ENCODE assay signal across 14 cellular contexts in the genomic region with DNA sequence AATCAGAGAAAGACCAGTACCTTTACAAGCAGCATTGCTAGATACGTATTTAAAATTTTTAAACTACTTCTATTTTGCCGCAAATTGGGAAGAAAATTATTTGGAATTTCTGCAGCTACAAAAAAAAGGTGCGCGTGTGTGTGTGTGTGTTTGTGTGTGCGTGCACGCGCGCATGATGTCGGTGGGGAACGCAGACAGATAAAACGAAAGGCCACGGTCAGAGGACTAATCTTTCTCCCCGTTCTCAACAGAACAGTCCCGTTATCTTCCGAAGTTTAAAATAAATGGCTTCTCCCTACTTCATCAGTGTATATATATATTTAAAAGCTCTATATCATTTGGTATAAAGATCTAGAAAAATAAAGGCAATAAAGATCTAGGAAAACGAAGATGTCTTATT. TPM values are rescaled to one million over a fixed set of nuclear protein-coding genes. Genes with fewer than 3 reads are reported as not detected.
DNase-seq lines count a peak whose midpoint lies in the region; ATAC-seq, FAIRE-seq and TF ChIP-seq lines count a peak whose summit lies in the region.
"Had no signal": no experiment of that assay in that cellular context is flagged by ENCODE, and none has a peak within 500 bp of the region (broad histone marks: within the 10 kb centered on the region; RNA-seq: fewer than 3 reads in every experiment).

No MANE protein-coding gene starts in this region.

- H3K4me1 Mint-ChIP-seq in CD14-positive monocyte: peaks cover 23% of the 10 kb centered on the region
- peaks cover 18% of the 10 kb centered on the region for H3K4me1 Mint-ChIP-seq in central memory CD8-positive, alpha-beta T cell
- peaks cover 15 to 16% of the 10 kb centered on the region in 2 donors for H3K4me1 Mint-ChIP-seq in natural killer cell treated with Interleukin-12 subunit alpha and Interleukin-12 subunit beta and Interleukin-15 and Interleukin-18, amount 100 ng/mL, for 72 hours (ENCODE audit: low read depth in 2 of 2)

- H3K4me3 ChIP-seq in HFF-Myc (replicated peaks; ENCODE audit: low read depth, low read length): peak overlapping the region; percentile 51
- H3K4me3 ChIP-seq: HAP-1 had no signal

- TF ChIP-seq CTCF in CD14-positive monocyte (IDR thresholded peaks at IDR 0.05): no peak
- no peak for TF ChIP-seq CTCF in HFF-Myc (IDR thresholded peaks at IDR 0.05; ENCODE audit: low read depth, low read length, missing control alignments)

- H3K36me3 Mint-ChIP-seq in CD14-positive monocyte: peaks cover 0 to 8% of the 10 kb centered on the region in 2 donors
- peaks cover 1% of the 10 kb centered on the region for H3K36me3 Mint-ChIP-seq in central memory CD8-positive, alpha-beta T cell (ENCODE audit: insufficient read depth)
- no peaks in the 10 kb centered on the region for H3K36me3 Mint-ChIP-seq in natural killer cell treated with Interleukin-12 subunit alpha and Interleukin-12 subunit beta and Interleukin-15 and Interleukin-18, amount 100 ng/mL, for 72 hours

- H3K4me3 Mint-ChIP-seq in CD14-positive monocyte: peak overlapping the region; percentile 75 to 89
- peak overlapping the region; percentile 72 for H3K4me3 Mint-ChIP-seq in central memory CD8-positive, alpha-beta T cell
- peak overlapping the region; percentile 86 for H3K4me3 Mint-ChIP-seq in natural killer cell treated with Interleukin-12 subunit alpha and Interleukin-12 subunit beta and Interleukin-15 and Interleukin-18, amount 100 ng/mL, for 72 hours

- H3K27ac Mint-ChIP-seq in CD14-positive monocyte: no peak overlapping the region
- no peak overlapping the region for H3K27ac Mint-ChIP-seq in central memory CD8-positive, alpha-beta T cell (ENCODE audit: low read depth)
- no peak overlapping the region for H3K27ac Mint-ChIP-seq in natural killer cell treated with Interleukin-12 subunit alpha and Interleukin-12 subunit beta and Interleukin-15 and Interleukin-18, amount 100 ng/mL, for 72 hours

- no peak for ATAC-seq in central memory CD8-positive, alpha-beta T cell (replicated peaks; ENCODE audit: extremely low read depth, poor library complexity, severe bottlenecking)
- ATAC-seq in natural killer cell treated with Interleukin-12 subunit alpha and Interleukin-12 subunit beta and Interleukin-15 and Interleukin-18, amount 100 ng/mL, for 72 hours: no peak
- ATAC-seq in GM19351 (IDR thresholded peaks at IDR 0.05; ENCODE audit: unreplicated experiment): no peak

- no peak for DNase-seq in CD14-positive monocyte (ENCODE audit: low spot score)
- no peak for DNase-seq in HFF-Myc (ENCODE audit: extremely low read depth, low read depth)
- DNase-seq in central memory CD8-positive, alpha-beta T cell (ENCODE audit: low spot score in 2 of 2): no peak
- no peak for DNase-seq in natural killer cell treated with Interleukin-12 subunit alpha and Interleukin-12 subunit beta and Interleukin-15 and Interleukin-18, amount 100 ng/mL, for 72 hours (ENCODE audit: low spot score)
- no peak for DNase-seq in foreskin melanocyte
- DNase-seq in H54 (ENCODE audit: insufficient read length, low spot score): no peak
- DNase-seq: amniotic stem cell; foreskin keratinocyte; NCI-H2029 treated with DMSO at 0.1 percent for 48 hours; stimulated activated CD4-positive, alpha-beta T cell treated with anti-CD3 and anti-CD28 coated beads, Interleukin-4, amount 100 ng/mL, for 1 hour; T1000 had no signal

- no peak for TF ChIP-seq POLR2A in H54 (IDR thresholded peaks at IDR 0.05; ENCODE audit: low read depth, low read length)

- peaks cover 0 to 9% (median 0%) of the 10 kb centered on the region in 7 donors for H3K9me3 Mint-ChIP-seq in CD14-positive monocyte
- no peaks in the 10 kb centered on the region for H3K9me3 Mint-ChIP-seq in central memory CD8-positive, alpha-beta T cell
- no peaks in the 10 kb centered on the region for H3K9me3 Mint-ChIP-seq in natural killer cell treated with Interleukin-12 subunit alpha and Interleukin-12 subunit beta and Interleukin-15 and Interleukin-18, amount 100 ng/mL, for 72 hours

- H3K27me3 Mint-ChIP-seq in CD14-positive monocyte (ENCODE audit: low read depth in 3 of 3): peaks cover 57 to 68% (median 65%) of the 10 kb centered on the region in 3 donors
- H3K27me3 Mint-ChIP-seq in central memory CD8-positive, alpha-beta T cell: peaks cover 41% of the 10 kb centered on the region
- H3K27me3 Mint-ChIP-seq in natural killer cell treated with Interleukin-12 subunit alpha and Interleukin-12 subunit beta and Interleukin-15 and Interleukin-18, amount 100 ng/mL, for 72 hours: peaks cover 25 to 37% of the 10 kb centered on the region in 2 donors

- intact Hi-C loops in CD14-positive monocyte (cut with micrococcal nuclease): no loop called here

- FAIRE-seq in H54 (lab: Jason Lieb, UNC): no peak
- FAIRE-seq: GM18507 had no signal

RNA-seq across cellular contexts. Expression of gene MGARP, which starts 1.6 kb away (rescaled TPM):
- under 1 TPM in 1 of 2 donors, not detected in 1; 0.19 TPM for polyA plus RNA-seq in CD14-positive monocyte
- under 1 TPM in 1 of 2 donors, not detected in 1; 0.21 TPM for total RNA-seq in natural killer cell treated with Interleukin-12 subunit alpha and Interleukin-12 subunit beta and Interleukin-15 and Interleukin-18, amount 100 ng/mL, for 72 hours

RNA-seq across cellular contexts. Expression of gene NAA15, which starts 22.9 kb away (rescaled TPM):
- polyA plus RNA-seq in CD14-positive monocyte: 10 to 100 TPM in 1 of 2 donors, 1 to 10 TPM in 1; 8.8 to 20.2 TPM
- 100 to 1,000 TPM in 1 of 2 donors, 10 to 100 TPM in 1; 71.5 to 100 TPM for total RNA-seq in natural killer cell treated with Interleukin-12 subunit alpha and Interleukin-12 subunit beta and Interleukin-15 and Interleukin-18, amount 100 ng/mL, for 72 hours

RNA-seq across cellular contexts. Expression of gene NDUFC1, which starts 23.8 kb away (rescaled TPM):
- polyA plus RNA-seq in CD14-positive monocyte: 100 to 1,000 TPM; 123 to 134 TPM
- 10 to 100 TPM; 35.7 to 43.0 TPM for total RNA-seq in natural killer cell treated with Interleukin-12 subunit alpha and Interleukin-12 subunit beta and Interleukin-15 and Interleukin-18, amount 100 ng/mL, for 72 hours
